ENCODE assay signal across 16 cellular contexts in genomic region chr5:3341446-3342240, GRCh38.
DNase-seq lines count a peak whose midpoint lies in the region; ATAC-seq, FAIRE-seq and TF ChIP-seq lines count a peak whose summit lies in the region.
"Had no signal": no experiment of that assay in that cellular context is flagged by ENCODE, and none has a peak within 500 bp of the region (broad histone marks: within the 10 kb centered on the region; RNA-seq: fewer than 3 reads in every experiment).

No MANE protein-coding gene starts in this region.

- CTCF ChIA-PET in RWPE1 (lab: Yijun Ruan, JAX), result no interaction called here

- no peaks in the 10 kb centered on the region for H3K4me1 Mint-ChIP-seq in nephron progenitor cell
- no peaks in the 10 kb centered on the region for H3K4me1 Mint-ChIP-seq in HFFc6 (ENCODE audit: low read depth)
- H3K4me1 Mint-ChIP-seq: B cell had no signal

- peak overlapping the region; percentile 77 for H3K27ac ChIP-seq in RWPE1

- H3K27me3 Mint-ChIP-seq in nephron progenitor cell (ENCODE audit: low read depth, poor library complexity) (peaks cover 71% of the 10 kb centered on the region), HFFc6 (ENCODE audit: insufficient read depth) (no peaks in the 10 kb centered on the region; the same call in 1 of the 2 replicates)
- H3K27me3 Mint-ChIP-seq: B cell; CD4-positive, alpha-beta T cell had no signal

- no peak overlapping the region for H3K4me3 Mint-ChIP-seq in nephron progenitor cell
- H3K4me3 Mint-ChIP-seq in HFFc6, result no peak overlapping the region
- H3K4me3 Mint-ChIP-seq: B cell; CD4-positive, alpha-beta T cell had no signal

- H3K36me3 Mint-ChIP-seq in nephron progenitor cell (ENCODE audit: low read depth) (no peaks in the 10 kb centered on the region), HFFc6 (ENCODE audit: low read depth) (no peaks in the 10 kb centered on the region; the same call in 1 of the 2 replicates)

- TF ChIP-seq CTCF in RWPE1 (conservative IDR thresholded peaks at IDR 0.05; ENCODE audit: low read depth) (no peak), nephron progenitor cell (IDR thresholded peaks at IDR 0.05) (no peak), HFFc6 (IDR thresholded peaks at IDR 0.05) (no peak)

- H3K27ac Mint-ChIP-seq in nephron progenitor cell (peak overlapping the region; percentile 36), HFFc6 (no peak overlapping the region)
- H3K27ac Mint-ChIP-seq: B cell; CD4-positive, alpha-beta T cell had no signal

- peak; percentile 67 for FAIRE-seq in urothelium cell line (lab: Jason Lieb, UNC)
- FAIRE-seq: A204.1, GM12878, GM18507 had no signal

- POLR2A ChIA-PET in RWPE1 (lab: Yijun Ruan, JAX; ENCODE audit: low non-redundant PET), result no interaction called here

- H3K9me3 Mint-ChIP-seq in nephron progenitor cell (no peaks in the 10 kb centered on the region), HFFc6 (peaks cover 67% of the 10 kb centered on the region)

- DNase-seq in RWPE1 (ENCODE audit: low spot score) (no peak), nephron progenitor cell (no peak), urothelium cell line (ENCODE audit: low spot score) (no peak), HFFc6 (no peak)
- DNase-seq: C1 segment of cervical spinal cord; Calu3; CD4-positive, alpha-beta T cell; DMS 273 treated with DMSO at 0.1 percent for 48 hours; IMR-90 had no signal

- ATAC-seq in esophagus mucosa (peak; percentile 72), GM18520 (IDR thresholded peaks at IDR 0.05; ENCODE audit: unreplicated experiment) (no peak)
- no peak for ATAC-seq in activated CD4-positive, CD25-positive, alpha-beta regulatory T cell treated with anti-CD3 and anti-CD28 coated beads, Interleukin-2, amount 50 U/mL, for 24 hours
- ATAC-seq: GM12878 had no signal
